Comparison of ENCODE assay signal across 23 cellular contexts in genomic region chr20:14861028-14861699, GRCh38.
DNase-seq lines count a peak whose midpoint lies in the region; ATAC-seq and TF ChIP-seq lines count a peak whose summit lies in the region.
"Had no signal": no experiment of that assay in that cellular context is flagged by ENCODE, and none has a peak within 500 bp of the region (broad histone marks: within the 10 kb centered on the region; RNA-seq: fewer than 3 reads in every experiment).

No MANE protein-coding gene starts in this region.

- peaks cover 17% of the 10 kb centered on the region for H3K4me1 ChIP-seq in mammary epithelial cell (ENCODE audit: insufficient read depth, low read length)
- H3K4me1 ChIP-seq in foreskin keratinocyte, result peaks cover 13% of the 10 kb centered on the region
- H3K4me1 ChIP-seq: psoas muscle had no signal

- POLR2A ChIA-PET in MCF 10A (lab: Yijun Ruan, JAX), result interaction anchor here (1.0 kb wide), 1 partner anchor 13 kb away, joined by 4 read pairs; no protein-coding TSS in a partner anchor

- H3K4me2 ChIP-seq in mammary epithelial cell (ENCODE audit: insufficient read depth, low read depth, low read length), result no peak overlapping the region

- no TSS peak for BruUV-seq in mammary epithelial cell (replicated peaks; lab: Mats Ljungman, UMichigan)
- BruUV-seq in MCF 10A (replicated peaks; lab: Mats Ljungman, UMichigan), result no TSS peak

- H3K36me3 ChIP-seq in mammary epithelial cell (ENCODE audit: insufficient read depth, low read length), result no peaks in the 10 kb centered on the region
- H3K36me3 ChIP-seq: tibial artery had no signal

- no peak overlapping the region for H3K4me3 Mint-ChIP-seq in MCF 10A (ENCODE audit: unreplicated experiment)
- no peak overlapping the region for H3K4me3 Mint-ChIP-seq in activated T-helper 17 cell treated with anti-CD3 and anti-CD28 coated beads, Interleukin-2, amount 50 U/mL, for 72 hours
- H3K4me3 Mint-ChIP-seq: activated CD8-positive, alpha-beta memory T cell treated with anti-CD3 and anti-CD28 coated beads, Interleukin-2, amount 10 ng/mL, durations not matched to agents 7 days and 5 days; CD4-positive, alpha-beta memory T cell; effector memory CD8-positive, alpha-beta T cell; natural killer cell treated with Interleukin-12 subunit alpha and Interleukin-12 subunit beta and Interleukin-15 and Interleukin-18, amount 100 ng/mL, for 72 hours had no signal

- H3K79me2 ChIP-seq in mammary epithelial cell (ENCODE audit: insufficient read depth, low read length), result no peaks in the 10 kb centered on the region

- peak; percentile 46 for ATAC-seq in activated T-helper 17 cell treated with anti-CD3 and anti-CD28 coated beads, Interleukin-2, amount 50 U/mL, for 72 hours (replicated peaks)
- ATAC-seq in sciatic nerve, result peak; percentile 24
- no peak for ATAC-seq in Right ventricle myocardium inferior
- no peak for ATAC-seq in foreskin keratinocyte
- ATAC-seq in HG02642 (IDR thresholded peaks at IDR 0.05; ENCODE audit: poor library complexity, unreplicated experiment), result no peak
- ATAC-seq: activated CD4-positive, CD25-positive, alpha-beta regulatory T cell treated with anti-CD3 and anti-CD28 coated beads, Interleukin-2, amount 50 U/mL, for 24 hours; activated CD8-positive, alpha-beta memory T cell treated with anti-CD3 and anti-CD28 coated beads, Interleukin-2, amount 10 ng/mL, durations not matched to agents 7 days and 5 days; effector memory CD8-positive, alpha-beta T cell; K562; natural killer cell treated with Interleukin-12 subunit alpha and Interleukin-12 subunit beta and Interleukin-15 and Interleukin-18, amount 100 ng/mL, for 72 hours; psoas muscle had no signal

- H3K4me1 Mint-ChIP-seq in MCF 10A (ENCODE audit: insufficient read depth, unreplicated experiment), result peaks cover 13% of the 10 kb centered on the region
- no peaks in the 10 kb centered on the region for H3K4me1 Mint-ChIP-seq in activated T-helper 17 cell treated with anti-CD3 and anti-CD28 coated beads, Interleukin-2, amount 50 U/mL, for 72 hours
- H3K4me1 Mint-ChIP-seq: activated CD8-positive, alpha-beta memory T cell treated with anti-CD3 and anti-CD28 coated beads, Interleukin-2, amount 10 ng/mL, durations not matched to agents 7 days and 5 days; CD4-positive, alpha-beta memory T cell had no signal

- H3K9me3 Mint-ChIP-seq in MCF 10A (ENCODE audit: unreplicated experiment), result no peaks in the 10 kb centered on the region
- H3K9me3 Mint-ChIP-seq in activated T-helper 17 cell treated with anti-CD3 and anti-CD28 coated beads, Interleukin-2, amount 50 U/mL, for 72 hours, result peaks cover 4% of the 10 kb centered on the region
- H3K9me3 Mint-ChIP-seq: activated T-helper 2 cell treated with anti-CD3 and anti-CD28 coated beads, Interferon-gamma antibody, Interleukin-2, Interleukin-4, amounts not matched to agents 10 μg/mL and 5 μg/mL and 100 μg/mL, durations not matched to agents 14 hours and 24 hours and 36 hours had no signal

- H3K27me3 ChIP-seq in mammary epithelial cell (ENCODE audit: insufficient read depth, low read length) (no peaks in the 10 kb centered on the region), foreskin keratinocyte (no peaks in the 10 kb centered on the region)
- H3K27me3 ChIP-seq: tibial artery had no signal

- WGBS in mammary epithelial cell (ENCODE audit: low coverage, missing lambda C conversion rate), result 96% methylated on average over 4 of the region's 4 CpGs

- CTCF ChIA-PET in mammary epithelial cell (lab: Charles Lee; ENCODE audit: low non-redundant PET), result no interaction called here
- CTCF ChIA-PET in MCF 10A (lab: Yijun Ruan, JAX), result interaction anchor here (0.6 to 0.7 kb wide), 3 partner anchors 13 to 520 kb away, joined by 3 to 5 read pairs (median 3); no protein-coding TSS in a partner anchor

- peak overlapping the region; percentile 38 for H2AFZ ChIP-seq in mammary epithelial cell (ENCODE audit: low read depth, low read length)

- no peaks in the 10 kb centered on the region for H3K9me3 ChIP-seq in mammary epithelial cell (replicated peaks; ENCODE audit: insufficient read depth, low read length)
- H3K9me3 ChIP-seq: psoas muscle, tibial artery had no signal

- no peak overlapping the region for H3K27ac ChIP-seq in mammary epithelial cell (ENCODE audit: insufficient read depth, low read depth, low read length)
- H3K27ac ChIP-seq in foreskin keratinocyte, result no peak overlapping the region
- H3K27ac ChIP-seq: psoas muscle, RWPE1, tibial artery had no signal

- intact Hi-C loops in mammary epithelial cell (cut with micrococcal nuclease) (no loop called here), MCF 10A (cut with micrococcal nuclease) (no loop called here), sciatic nerve (cut with DNase I) (no loop called here), Right ventricle myocardium inferior (cut with DNase I) (no loop called here)

- dilution Hi-C loops in mammary epithelial cell (cut with HindIII; ENCODE audit: low sequenced_read_pairs), result no loop called here

- H3K27ac Mint-ChIP-seq in MCF 10A (ENCODE audit: low read depth, unreplicated experiment), result no peak overlapping the region
- no peak overlapping the region for H3K27ac Mint-ChIP-seq in activated T-helper 17 cell treated with anti-CD3 and anti-CD28 coated beads, Interleukin-2, amount 50 U/mL, for 72 hours
- H3K27ac Mint-ChIP-seq: activated CD8-positive, alpha-beta memory T cell treated with anti-CD3 and anti-CD28 coated beads, Interleukin-2, amount 10 ng/mL, durations not matched to agents 7 days and 5 days; activated T-helper 2 cell treated with anti-CD3 and anti-CD28 coated beads, Interferon-gamma antibody, Interleukin-2, Interleukin-4, amounts not matched to agents 10 μg/mL and 5 μg/mL and 100 μg/mL, durations not matched to agents 14 hours and 24 hours and 36 hours; effector memory CD8-positive, alpha-beta T cell; natural killer cell treated with Interleukin-12 subunit alpha and Interleukin-12 subunit beta and Interleukin-15 and Interleukin-18, amount 100 ng/mL, for 72 hours had no signal

- H3K27me3 Mint-ChIP-seq in MCF 10A (ENCODE audit: insufficient read depth, unreplicated experiment), result no peaks in the 10 kb centered on the region
- H3K27me3 Mint-ChIP-seq in activated T-helper 17 cell treated with anti-CD3 and anti-CD28 coated beads, Interleukin-2, amount 50 U/mL, for 72 hours, result no peaks in the 10 kb centered on the region
- H3K27me3 Mint-ChIP-seq: activated CD8-positive, alpha-beta memory T cell treated with anti-CD3 and anti-CD28 coated beads, Interleukin-2, amount 10 ng/mL, durations not matched to agents 7 days and 5 days; CD4-positive, alpha-beta memory T cell; effector memory CD8-positive, alpha-beta T cell; natural killer cell treated with Interleukin-12 subunit alpha and Interleukin-12 subunit beta and Interleukin-15 and Interleukin-18, amount 100 ng/mL, for 72 hours had no signal

- in situ Hi-C loops in mammary epithelial cell (cut with MboI; ENCODE audit: low sequenced_read_pairs in 2 of 2), result no loop called here

- H3K9ac ChIP-seq in mammary epithelial cell (ENCODE audit: insufficient read depth, low read length), result no peak overlapping the region

- H3K36me3 Mint-ChIP-seq in MCF 10A (ENCODE audit: insufficient read depth, unreplicated experiment), result no peaks in the 10 kb centered on the region
- H3K36me3 Mint-ChIP-seq in activated T-helper 17 cell treated with anti-CD3 and anti-CD28 coated beads, Interleukin-2, amount 50 U/mL, for 72 hours (ENCODE audit: low read depth), result no peaks in the 10 kb centered on the region
- H3K36me3 Mint-ChIP-seq: activated CD8-positive, alpha-beta memory T cell treated with anti-CD3 and anti-CD28 coated beads, Interleukin-2, amount 10 ng/mL, durations not matched to agents 7 days and 5 days; CD4-positive, alpha-beta memory T cell; natural killer cell treated with Interleukin-12 subunit alpha and Interleukin-12 subunit beta and Interleukin-15 and Interleukin-18, amount 100 ng/mL, for 72 hours had no signal

- no peak overlapping the region for H3K4me3 ChIP-seq in mammary epithelial cell (replicated peaks in 1 of 3; ENCODE audit: insufficient read depth in 1 of 3, low read depth in 2 of 3, low read length in 3 of 3)
- H3K4me3 ChIP-seq: K562, psoas muscle, tibial artery had no signal

- no peaks in the 10 kb centered on the region for H4K20me1 ChIP-seq in mammary epithelial cell (ENCODE audit: insufficient read depth, low read length)

- no peak for DNase-seq in mammary epithelial cell
- no peak for DNase-seq in MCF 10A (ENCODE audit: unreplicated experiment)
- peak; percentile 46 for DNase-seq in NCI-H1092 (lab: John Stamatoyannopoulos, UW)
- no peak for DNase-seq in sciatic nerve (ENCODE audit: low spot score)
- no peak for DNase-seq in Right ventricle myocardium inferior (ENCODE audit: missing footprints)
- DNase-seq in foreskin keratinocyte, result no peak
- DNase-seq: activated CD8-positive, alpha-beta memory T cell treated with anti-CD3 and anti-CD28 coated beads, Interleukin-2, amount 10 ng/mL, durations not matched to agents 7 days and 5 days; CD4-positive, alpha-beta memory T cell; DMS79; effector memory CD8-positive, alpha-beta T cell; midbrain; NCI-H2171 treated with DMSO at 0.1 percent for 48 hours; psoas muscle; small intestine; stimulated activated naive CD4-positive, alpha-beta T cell treated with Interleukin-2 at 50 U/mL for 16 hours; tibial artery had no signal

- TF ChIP-seq CTCF in mammary epithelial cell (conservative IDR thresholded peaks at IDR 0.05 in 1 of 2, IDR thresholded peaks at IDR 0.05 in 1 of 2; ENCODE audit: extremely low read depth in 1 of 2, insufficient read depth in 1 of 2, low read depth in 1 of 2, low read length in 2 of 2), result no peak
- no peak for TF ChIP-seq CTCF in MCF 10A (IDR thresholded peaks at IDR 0.05; ENCODE audit: unreplicated experiment)
- no peak for TF ChIP-seq CTCF in foreskin keratinocyte (conservative IDR thresholded peaks at IDR 0.05)

Comparison
In these comparisons a context has a peak if more than half of its experiments do, and no peak if none do; other contexts are left out.
1. ATAC-seq: peak in activated T-helper 17 cell treated with anti-CD3 and anti-CD28 coated beads, Interleukin-2, amount 50 U/mL, for 72 hours (single experiment) and sciatic nerve (single experiment); none in Right ventricle myocardium inferior (single experiment), foreskin keratinocyte (single experiment) and HG02642 (single experiment).